1 cellular context compared by ENCODE assay signal in the genomic region with DNA sequence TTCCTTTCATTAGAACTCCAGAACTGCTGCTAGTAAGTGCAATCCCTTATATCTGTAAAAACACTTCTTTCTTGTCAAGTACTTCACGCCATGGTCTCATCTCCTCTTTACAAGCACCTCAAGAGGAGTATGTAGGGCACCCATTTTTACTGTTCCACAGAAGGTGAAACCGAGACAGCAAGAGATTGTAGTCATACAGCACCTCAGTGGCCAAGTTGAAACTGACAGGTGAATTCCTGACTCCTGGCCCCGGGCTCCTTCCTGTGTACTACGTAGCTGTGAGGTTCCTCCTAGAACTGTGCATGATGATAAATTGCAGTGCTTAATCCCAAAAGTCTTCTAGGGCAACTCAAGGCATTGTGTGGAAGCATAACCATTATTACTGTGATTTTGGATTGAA.
TF ChIP-seq lines count a peak whose summit lies in the region.

No MANE protein-coding gene starts in this region.

TF ChIP-seq in GM23338, 12 proteins besides CTCF, POLR2A, EP300 and RAD21 (continued from another document):
- TF ChIP-seq, protein P1, sequence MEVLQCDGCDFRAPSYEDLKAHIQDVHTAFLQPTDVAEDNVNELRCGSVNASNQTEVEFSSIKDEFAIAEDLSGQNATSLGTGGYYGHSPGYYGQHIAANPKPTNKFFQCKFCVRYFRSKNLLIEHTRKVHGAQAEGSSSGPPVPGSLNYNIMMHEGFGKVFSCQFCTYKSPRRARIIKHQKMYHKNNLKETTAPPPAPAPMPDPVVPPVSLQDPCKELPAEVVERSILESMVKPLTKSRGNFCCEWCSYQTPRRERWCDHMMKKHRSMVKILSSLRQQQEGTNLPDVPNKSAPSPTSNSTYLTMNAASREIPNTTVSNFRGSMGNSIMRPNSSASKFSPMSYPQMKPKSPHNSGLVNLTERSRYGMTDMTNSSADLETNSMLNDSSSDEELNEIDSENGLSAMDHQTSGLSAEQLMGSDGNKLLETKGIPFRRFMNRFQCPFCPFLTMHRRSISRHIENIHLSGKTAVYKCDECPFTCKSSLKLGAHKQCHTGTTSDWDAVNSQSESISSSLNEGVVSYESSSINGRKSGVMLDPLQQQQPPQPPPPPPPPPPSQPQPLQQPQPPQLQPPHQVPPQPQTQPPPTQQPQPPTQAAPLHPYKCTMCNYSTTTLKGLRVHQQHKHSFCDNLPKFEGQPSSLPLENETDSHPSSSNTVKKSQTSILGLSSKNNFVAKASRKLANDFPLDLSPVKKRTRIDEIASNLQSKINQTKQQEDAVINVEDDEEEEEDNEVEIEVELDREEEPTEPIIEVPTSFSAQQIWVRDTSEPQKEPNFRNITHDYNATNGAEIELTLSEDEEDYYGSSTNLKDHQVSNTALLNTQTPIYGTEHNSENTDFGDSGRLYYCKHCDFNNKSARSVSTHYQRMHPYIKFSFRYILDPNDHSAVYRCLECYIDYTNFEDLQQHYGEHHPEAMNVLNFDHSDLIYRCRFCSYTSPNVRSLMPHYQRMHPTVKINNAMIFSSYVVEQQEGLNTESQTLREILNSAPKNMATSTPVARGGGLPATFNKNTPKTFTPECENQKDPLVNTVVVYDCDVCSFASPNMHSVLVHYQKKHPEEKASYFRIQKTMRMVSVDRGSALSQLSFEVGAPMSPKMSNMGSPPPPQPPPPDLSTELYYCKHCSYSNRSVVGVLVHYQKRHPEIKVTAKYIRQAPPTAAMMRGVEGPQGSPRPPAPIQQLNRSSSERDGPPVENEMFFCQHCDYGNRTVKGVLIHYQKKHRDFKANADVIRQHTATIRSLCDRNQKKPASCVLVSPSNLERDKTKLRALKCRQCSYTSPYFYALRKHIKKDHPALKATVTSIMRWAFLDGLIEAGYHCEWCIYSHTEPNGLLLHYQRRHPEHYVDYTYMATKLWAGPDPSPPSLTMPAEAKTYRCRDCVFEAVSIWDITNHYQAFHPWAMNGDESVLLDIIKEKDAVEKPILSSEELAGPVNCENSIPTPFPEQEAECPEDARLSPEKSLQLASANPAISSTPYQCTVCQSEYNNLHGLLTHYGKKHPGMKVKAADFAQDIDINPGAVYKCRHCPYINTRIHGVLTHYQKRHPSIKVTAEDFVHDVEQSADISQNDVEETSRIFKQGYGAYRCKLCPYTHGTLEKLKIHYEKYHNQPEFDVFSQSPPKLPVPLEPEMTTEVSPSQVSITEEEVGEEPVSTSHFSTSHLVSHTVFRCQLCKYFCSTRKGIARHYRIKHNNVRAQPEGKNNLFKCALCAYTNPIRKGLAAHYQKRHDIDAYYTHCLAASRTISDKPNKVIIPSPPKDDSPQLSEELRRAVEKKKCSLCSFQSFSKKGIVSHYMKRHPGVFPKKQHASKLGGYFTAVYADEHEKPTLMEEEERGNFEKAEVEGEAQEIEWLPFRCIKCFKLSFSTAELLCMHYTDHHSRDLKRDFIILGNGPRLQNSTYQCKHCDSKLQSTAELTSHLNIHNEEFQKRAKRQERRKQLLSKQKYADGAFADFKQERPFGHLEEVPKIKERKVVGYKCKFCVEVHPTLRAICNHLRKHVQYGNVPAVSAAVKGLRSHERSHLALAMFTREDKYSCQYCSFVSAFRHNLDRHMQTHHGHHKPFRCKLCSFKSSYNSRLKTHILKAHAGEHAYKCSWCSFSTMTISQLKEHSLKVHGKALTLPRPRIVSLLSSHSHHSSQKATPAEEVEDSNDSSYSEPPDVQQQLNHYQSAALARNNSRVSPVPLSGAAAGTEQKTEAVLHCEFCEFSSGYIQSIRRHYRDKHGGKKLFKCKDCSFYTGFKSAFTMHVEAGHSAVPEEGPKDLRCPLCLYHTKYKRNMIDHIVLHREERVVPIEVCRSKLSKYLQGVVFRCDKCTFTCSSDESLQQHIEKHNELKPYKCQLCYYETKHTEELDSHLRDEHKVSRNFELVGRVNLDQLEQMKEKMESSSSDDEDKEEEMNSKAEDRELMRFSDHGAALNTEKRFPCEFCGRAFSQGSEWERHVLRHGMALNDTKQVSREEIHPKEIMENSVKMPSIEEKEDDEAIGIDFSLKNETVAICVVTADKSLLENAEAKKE (CRISPR knock-in tag; IDR thresholded peaks at IDR 0.05) = no peak
- TF ChIP-seq ZNF114 (CRISPR knock-in tag; IDR thresholded peaks at IDR 0.05) = no peak
- TF ChIP-seq, protein P2, sequence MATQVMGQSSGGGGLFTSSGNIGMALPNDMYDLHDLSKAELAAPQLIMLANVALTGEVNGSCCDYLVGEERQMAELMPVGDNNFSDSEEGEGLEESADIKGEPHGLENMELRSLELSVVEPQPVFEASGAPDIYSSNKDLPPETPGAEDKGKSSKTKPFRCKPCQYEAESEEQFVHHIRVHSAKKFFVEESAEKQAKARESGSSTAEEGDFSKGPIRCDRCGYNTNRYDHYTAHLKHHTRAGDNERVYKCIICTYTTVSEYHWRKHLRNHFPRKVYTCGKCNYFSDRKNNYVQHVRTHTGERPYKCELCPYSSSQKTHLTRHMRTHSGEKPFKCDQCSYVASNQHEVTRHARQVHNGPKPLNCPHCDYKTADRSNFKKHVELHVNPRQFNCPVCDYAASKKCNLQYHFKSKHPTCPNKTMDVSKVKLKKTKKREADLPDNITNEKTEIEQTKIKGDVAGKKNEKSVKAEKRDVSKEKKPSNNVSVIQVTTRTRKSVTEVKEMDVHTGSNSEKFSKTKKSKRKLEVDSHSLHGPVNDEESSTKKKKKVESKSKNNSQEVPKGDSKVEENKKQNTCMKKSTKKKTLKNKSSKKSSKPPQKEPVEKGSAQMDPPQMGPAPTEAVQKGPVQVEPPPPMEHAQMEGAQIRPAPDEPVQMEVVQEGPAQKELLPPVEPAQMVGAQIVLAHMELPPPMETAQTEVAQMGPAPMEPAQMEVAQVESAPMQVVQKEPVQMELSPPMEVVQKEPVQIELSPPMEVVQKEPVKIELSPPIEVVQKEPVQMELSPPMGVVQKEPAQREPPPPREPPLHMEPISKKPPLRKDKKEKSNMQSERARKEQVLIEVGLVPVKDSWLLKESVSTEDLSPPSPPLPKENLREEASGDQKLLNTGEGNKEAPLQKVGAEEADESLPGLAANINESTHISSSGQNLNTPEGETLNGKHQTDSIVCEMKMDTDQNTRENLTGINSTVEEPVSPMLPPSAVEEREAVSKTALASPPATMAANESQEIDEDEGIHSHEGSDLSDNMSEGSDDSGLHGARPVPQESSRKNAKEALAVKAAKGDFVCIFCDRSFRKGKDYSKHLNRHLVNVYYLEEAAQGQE (IDR thresholded peaks at IDR 0.05; ENCODE audit: unreplicated experiment) = no peak
